ENCODE assay signal across 8 cellular contexts in genomic region chr12:6867407-6868210, GRCh38. TPM values are rescaled to one million over a fixed set of nuclear protein-coding genes. Genes with fewer than 3 reads are reported as not detected.
DNase-seq lines count a peak whose midpoint lies in the region; ATAC-seq and TF ChIP-seq lines count a peak whose summit lies in the region.

Gene TPI1, plus strand, starts transcription at chr12:6867531. Its CDS starts 36 bp downstream, at chr12:6867567.

- H3K36me3 Mint-ChIP-seq in activated CD4-positive, alpha-beta T cell treated with anti-CD3 and anti-CD28 coated beads, Interleukin-2, amount 10 ng/mL, durations not matched to agents 24 days and 14 days (ENCODE audit: low read depth), result peaks cover 74% of the 10 kb centered on the region

- TF ChIP-seq CTCF in coronary artery (IDR thresholded peaks at IDR 0.05), result no peak

- H3K4me1 Mint-ChIP-seq in activated CD4-positive, alpha-beta T cell treated with anti-CD3 and anti-CD28 coated beads, Interleukin-2, amount 10 ng/mL, durations not matched to agents 24 days and 14 days, result peaks cover 50% of the 10 kb centered on the region

- H3K27ac ChIP-seq in coronary artery, result peak within 1 kb of the TSS; percentile 93 to 99

- ATAC-seq in GM18519 (IDR thresholded peaks at IDR 0.05; ENCODE audit: low FRiP score, unreplicated experiment) (peak; percentile 28), HG03039 (IDR thresholded peaks at IDR 0.05; ENCODE audit: unreplicated experiment) (peak; percentile 44)

- peak within 1 kb of the TSS; percentile 99 for H3K27ac Mint-ChIP-seq in activated CD4-positive, alpha-beta T cell treated with anti-CD3 and anti-CD28 coated beads, Interleukin-2, amount 10 ng/mL, durations not matched to agents 24 days and 14 days

- no peaks in the 10 kb centered on the region for H3K9me3 Mint-ChIP-seq in activated CD4-positive, alpha-beta T cell treated with anti-CD3 and anti-CD28 coated beads, Interleukin-2, amount 10 ng/mL, durations not matched to agents 24 days and 14 days

- peak within 1 kb of the TSS; percentile 81 for H3K4me3 ChIP-seq in coronary artery

- intact Hi-C loops in activated CD4-positive, alpha-beta T cell treated with anti-CD3 and anti-CD28 coated beads, Interleukin-2, amount 10 ng/mL, durations not matched to agents 24 days and 14 days (cut with micrococcal nuclease), result loop anchor here (1.0 kb wide), 2 partner anchors 15 to 333 kb away; partner anchors contain the start of genes GAPDH and USP5

- peak; percentile 71 for DNase-seq in 8988T
- peak; percentile 47 for DNase-seq in NCI-H226
- DNase-seq in activated CD4-positive, alpha-beta T cell treated with anti-CD3 and anti-CD28 coated beads, Interleukin-2, amount 10 ng/mL, durations not matched to agents 24 days and 14 days, result peak; percentile 94
- DNase-seq in coronary artery (ENCODE audit: low spot score), result no peak
- peak; percentile 91 for DNase-seq in left kidney (ENCODE audit: low read depth, low spot score)
- DNase-seq in stimulated activated CD4-positive, alpha-beta T cell treated with anti-CD3 and anti-CD28 coated beads, Interleukin-1b, Interleukin-23, amount 100 ng/mL, for 48 hours, result peak; percentile 81

- no peaks in the 10 kb centered on the region for H3K27me3 Mint-ChIP-seq in activated CD4-positive, alpha-beta T cell treated with anti-CD3 and anti-CD28 coated beads, Interleukin-2, amount 10 ng/mL, durations not matched to agents 24 days and 14 days

- H3K4me3 Mint-ChIP-seq in activated CD4-positive, alpha-beta T cell treated with anti-CD3 and anti-CD28 coated beads, Interleukin-2, amount 10 ng/mL, durations not matched to agents 24 days and 14 days, result peak within 1 kb of the TSS; percentile 89

RNA-seq across cellular contexts. Expression of gene TPI1, which starts in this region (rescaled TPM):
- total RNA-seq in activated CD4-positive, alpha-beta T cell treated with anti-CD3 and anti-CD28 coated beads, Interleukin-2, amount 10 ng/mL, durations not matched to agents 24 days and 14 days, result 1,614 and 1,630 TPM in 2 replicates
